In the genomic region with DNA sequence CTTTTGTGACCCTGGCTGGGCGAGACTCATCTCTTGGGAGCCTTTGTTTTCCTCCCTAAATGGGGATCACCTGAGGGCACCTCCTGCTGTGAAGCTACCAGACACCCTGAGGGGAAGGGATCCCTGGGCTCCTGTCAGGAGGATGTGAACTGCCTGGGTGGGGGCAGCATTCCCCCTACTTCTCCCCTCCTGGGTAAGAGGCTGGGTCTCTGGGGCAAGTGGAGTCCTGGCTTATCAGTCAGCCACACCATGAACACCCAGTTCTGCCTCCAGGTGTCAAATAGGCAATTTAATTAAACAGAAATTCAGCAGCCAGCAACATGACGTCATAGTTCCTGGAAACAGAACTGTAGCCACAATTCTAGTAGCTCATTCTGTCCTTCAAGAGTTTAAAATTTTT, we compare ENCODE assay signal across 22 cellular contexts.
DNase-seq lines count a peak whose midpoint lies in the region; ATAC-seq, FAIRE-seq and TF ChIP-seq lines count a peak whose summit lies in the region.
"Had no signal": no experiment of that assay in that cellular context is flagged by ENCODE, and none has a peak within 500 bp of the region (broad histone marks: within the 10 kb centered on the region; RNA-seq: fewer than 3 reads in every experiment).

No MANE protein-coding gene starts in this region.

- no peaks in the 10 kb centered on the region for H3K4me1 ChIP-seq in pancreas
- H3K4me1 ChIP-seq: Caco-2, lower lobe of right lung, parathyroid adenoma, vagina had no signal

- no peaks in the 10 kb centered on the region for H3K36me3 ChIP-seq in pancreas
- H3K36me3 ChIP-seq: esophagus squamous epithelium, lower lobe of right lung, vagina had no signal

- 44 to 56% methylated on average over 2 of the region's 2 CpGs for WGBS in pancreas, 2 donors

- H3K27ac Mint-ChIP-seq in activated naive CD4-positive, alpha-beta T cell treated with anti-CD3 and anti-CD28 coated beads, Interleukin-2, amount 10 ng/mL, durations not matched to agents 7 days and 5 days, result no peak overlapping the region
- H3K27ac Mint-ChIP-seq in activated naive CD4-positive, alpha-beta T cell treated with anti-CD3 and anti-CD28 coated beads for 36 hours, result no peak overlapping the region

- peak overlapping the region; percentile 78 for H3K4me3 ChIP-seq in NB4 (ENCODE audit: low read depth, low read length)
- H3K4me3 ChIP-seq in pancreas, result no peak overlapping the region
- H3K4me3 ChIP-seq: esophagus squamous epithelium, lower lobe of right lung, vagina had no signal

- TF ChIP-seq CTCF in NB4 (IDR thresholded peaks at IDR 0.05; ENCODE audit: low read depth, low read length) (no peak), pancreas (IDR thresholded peaks at IDR 0.05) (no peak)

- H3K27me3 ChIP-seq in pancreas, result no peaks in the 10 kb centered on the region
- H3K27me3 ChIP-seq: vagina had no signal

- ATAC-seq in pancreas (peak; percentile 40 to 71 (median 49)), HG02763 (IDR thresholded peaks at IDR 0.05; ENCODE audit: unreplicated experiment) (no peak), HG03196 (IDR thresholded peaks at IDR 0.05; ENCODE audit: unreplicated experiment) (no peak)
- ATAC-seq: HCT116, lower lobe of right lung had no signal

- no peaks in the 10 kb centered on the region for H3K9me3 Mint-ChIP-seq in activated naive CD4-positive, alpha-beta T cell treated with anti-CD3 and anti-CD28 coated beads, Interleukin-2, amount 10 ng/mL, durations not matched to agents 7 days and 5 days
- H3K9me3 Mint-ChIP-seq in activated naive CD4-positive, alpha-beta T cell treated with anti-CD3 and anti-CD28 coated beads for 36 hours, result no peaks in the 10 kb centered on the region

- intact Hi-C loops in activated naive CD4-positive, alpha-beta T cell treated with anti-CD3 and anti-CD28 coated beads for 36 hours (cut with micrococcal nuclease), result no loop called here
- intact Hi-C loops in pancreas (cut with DNase I), result no loop called here

- peaks cover 8% of the 10 kb centered on the region for H3K27me3 Mint-ChIP-seq in activated naive CD4-positive, alpha-beta T cell treated with anti-CD3 and anti-CD28 coated beads, Interleukin-2, amount 10 ng/mL, durations not matched to agents 7 days and 5 days
- H3K27me3 Mint-ChIP-seq in activated naive CD4-positive, alpha-beta T cell treated with anti-CD3 and anti-CD28 coated beads for 36 hours (ENCODE audit: low read depth), result no peaks in the 10 kb centered on the region

- no peak overlapping the region for H3K4me3 Mint-ChIP-seq in activated naive CD4-positive, alpha-beta T cell treated with anti-CD3 and anti-CD28 coated beads, Interleukin-2, amount 10 ng/mL, durations not matched to agents 7 days and 5 days
- no peak overlapping the region for H3K4me3 Mint-ChIP-seq in activated naive CD4-positive, alpha-beta T cell treated with anti-CD3 and anti-CD28 coated beads for 36 hours

- peak; percentile 15 for DNase-seq in activated naive CD4-positive, alpha-beta T cell treated with anti-CD3 and anti-CD28 coated beads, Interleukin-2, amount 10 ng/mL, durations not matched to agents 7 days and 5 days
- no peak for DNase-seq in activated naive CD4-positive, alpha-beta T cell treated with anti-CD3 and anti-CD28 coated beads for 36 hours
- peak; percentile 42 for DNase-seq in NB4 (ENCODE audit: low read depth)
- DNase-seq in astrocyte of the hippocampus (ENCODE audit: low read depth, low spot score), result peak; percentile 9
- peak in 3 of 6 donors; percentile 1 to 11 (median 8) for DNase-seq in pancreas
- DNase-seq in superior temporal gyrus (ENCODE audit: extremely low spot score), result no peak
- DNase-seq: activated effector memory CD4-positive, alpha-beta T cell treated with Interleukin-2 at 50 U/mL for 16 hours; amniotic stem cell; effector CD8-positive, alpha-beta T cell; EL; esophagus squamous epithelium; KG1; lower lobe of right lung; NCI-H2227 treated with DMSO at 0.1 percent for 48 hours had no signal

- no peaks in the 10 kb centered on the region for H3K36me3 Mint-ChIP-seq in activated naive CD4-positive, alpha-beta T cell treated with anti-CD3 and anti-CD28 coated beads, Interleukin-2, amount 10 ng/mL, durations not matched to agents 7 days and 5 days
- H3K36me3 Mint-ChIP-seq in activated naive CD4-positive, alpha-beta T cell treated with anti-CD3 and anti-CD28 coated beads for 36 hours (ENCODE audit: low read depth), result no peaks in the 10 kb centered on the region

- no peak for FAIRE-seq in pancreas (lab: Jason Lieb, UNC)
- FAIRE-seq: GM19239 had no signal

- CTCF ChIA-PET in activated naive CD4-positive, alpha-beta T cell treated with anti-CD3 and anti-CD28 coated beads, Interleukin-2, amount 10 ng/mL, durations not matched to agents 7 days and 5 days (lab: Charles Lee), result no interaction called here
- CTCF ChIA-PET in activated naive CD4-positive, alpha-beta T cell treated with anti-CD3 and anti-CD28 coated beads for 36 hours (lab: Charles Lee), result no interaction called here

- H3K9me3 ChIP-seq in pancreas, result no peaks in the 10 kb centered on the region
- H3K9me3 ChIP-seq: Caco-2, esophagus squamous epithelium, lower lobe of right lung, vagina had no signal

- no peak overlapping the region for H3K27ac ChIP-seq in pancreas
- H3K27ac ChIP-seq: esophagus squamous epithelium, lower lobe of right lung, parathyroid adenoma, vagina, VCaP had no signal

- no peak for TF ChIP-seq POLR2A in NB4 (IDR thresholded peaks at IDR 0.05; ENCODE audit: extremely low read depth, insufficient read length)

- peaks cover 5% of the 10 kb centered on the region for H3K4me1 Mint-ChIP-seq in activated naive CD4-positive, alpha-beta T cell treated with anti-CD3 and anti-CD28 coated beads, Interleukin-2, amount 10 ng/mL, durations not matched to agents 7 days and 5 days
- no peaks in the 10 kb centered on the region for H3K4me1 Mint-ChIP-seq in activated naive CD4-positive, alpha-beta T cell treated with anti-CD3 and anti-CD28 coated beads for 36 hours (ENCODE audit: low read depth)

Comparison
In these comparisons a context has a peak if more than half of its experiments do, and no peak if none do; other contexts are left out.
1. DNase-seq: peak in activated naive CD4-positive, alpha-beta T cell treated with anti-CD3 and anti-CD28 coated beads, Interleukin-2, amount 10 ng/mL, durations not matched to agents 7 days and 5 days (single experiment), NB4 (single experiment) and astrocyte of the hippocampus (single experiment); none in activated naive CD4-positive, alpha-beta T cell treated with anti-CD3 and anti-CD28 coated beads for 36 hours (single experiment) and superior temporal gyrus (single experiment).
2. ATAC-seq: peak in pancreas (4 of 4); none in HG02763 (single experiment) and HG03196 (single experiment).